Comparison of ENCODE assay signal across 33 cellular contexts in genomic region chr3:86254480-86254879, GRCh38.
"Had no signal": no experiment of that assay in that cellular context is flagged by ENCODE, and none has a peak within 500 bp of the region (broad histone marks: within the 10 kb centered on the region; RNA-seq: fewer than 3 reads in every experiment).

No MANE protein-coding gene starts in this region.

- H3K27ac ChIP-seq: adrenal gland, body of pancreas, brain microvascular endothelial cell, breast epithelium, VCaP had no signal

- H3K27me3 ChIP-seq: adrenal gland, body of pancreas, brain microvascular endothelial cell, breast epithelium had no signal

- H3K9me3 ChIP-seq: adrenal gland, body of pancreas, breast epithelium had no signal

- H3K27me3 Mint-ChIP-seq: activated B cell treated with CpG ODN at 0.5 μM for 24 hours; activated CD4-positive, alpha-beta memory T cell treated with anti-CD3 and anti-CD28 coated beads for 36 hours; activated CD4-positive, alpha-beta T cell treated with anti-CD3 and anti-CD28 coated beads, Interleukin-2, amount 10 ng/mL, durations not matched to agents 24 days and 14 days; activated CD8-positive, alpha-beta T cell treated with anti-CD3 and anti-CD28 coated beads for 36 hours; activated naive CD8-positive, alpha-beta T cell treated with anti-CD3 and anti-CD28 coated beads for 36 hours had no signal

- H3K4me1 Mint-ChIP-seq: activated B cell treated with CpG ODN at 0.5 μM for 24 hours; activated CD4-positive, alpha-beta T cell treated with anti-CD3 and anti-CD28 coated beads, Interleukin-2, amount 10 ng/mL, durations not matched to agents 24 days and 14 days; activated naive CD8-positive, alpha-beta T cell treated with anti-CD3 and anti-CD28 coated beads for 36 hours had no signal

- H3K4me1 ChIP-seq: adrenal gland, body of pancreas, breast epithelium had no signal

- H3K27ac Mint-ChIP-seq: activated B cell treated with CpG ODN at 0.5 μM for 24 hours; activated CD4-positive, alpha-beta memory T cell treated with anti-CD3 and anti-CD28 coated beads for 36 hours; activated CD4-positive, alpha-beta T cell treated with anti-CD3 and anti-CD28 coated beads, Interleukin-2, amount 10 ng/mL, durations not matched to agents 24 days and 14 days; activated CD8-positive, alpha-beta T cell treated with anti-CD3 and anti-CD28 coated beads for 36 hours; activated naive CD4-positive, alpha-beta T cell treated with anti-CD3 and anti-CD28 coated beads for 36 hours; activated naive CD4-positive, alpha-beta T cell treated with anti-CD3 and anti-CD28 coated beads, Interleukin-2, amount 50 U/mL, for 72 hours; activated naive CD8-positive, alpha-beta T cell treated with anti-CD3 and anti-CD28 coated beads for 36 hours; activated T-helper 2 cell treated with anti-CD3 and anti-CD28 coated beads, Interferon-gamma antibody, Interleukin-2, Interleukin-4, amounts not matched to agents 10 μg/mL and 5 μg/mL and 100 μg/mL, durations not matched to agents 14 hours and 24 hours and 36 hours; T-helper 1 cell treated with Interleukin-12 subunit alpha and Interleukin-12 subunit beta and Interleukin-4 antibody, amounts not matched to agents 30 μg/mL and 1 μg/mL, for 36 hours; T-helper 2 cell treated with Interferon-gamma antibody and Interleukin-4, amounts not matched to agents 5 μg/mL and 100 μg/mL, for 36 hours had no signal

- H3K36me3 ChIP-seq: adrenal gland, brain microvascular endothelial cell, breast epithelium had no signal

- H3K36me3 Mint-ChIP-seq: activated CD4-positive, alpha-beta memory T cell treated with anti-CD3 and anti-CD28 coated beads for 36 hours; activated naive CD4-positive, alpha-beta T cell treated with anti-CD3 and anti-CD28 coated beads, Interleukin-2, amount 50 U/mL, for 72 hours; activated naive CD8-positive, alpha-beta T cell treated with anti-CD3 and anti-CD28 coated beads for 36 hours had no signal

- ATAC-seq: activated CD8-positive, alpha-beta T cell treated with anti-CD3 and anti-CD28 coated beads for 36 hours; activated naive CD4-positive, alpha-beta T cell treated with anti-CD3 and anti-CD28 coated beads, Interleukin-2, amount 50 U/mL, for 72 hours; activated T-cell treated with anti-CD3 and anti-CD28 coated beads, Interleukin-2, amount 50 U/mL, for 4 hours; body of pancreas had no signal

- DNase-seq: activated B cell treated with CpG ODN at 0.5 μM for 24 hours; activated CD4-positive, alpha-beta memory T cell treated with anti-CD3 and anti-CD28 coated beads for 36 hours; activated CD4-positive, alpha-beta T cell treated with anti-CD3 and anti-CD28 coated beads for 4 hours; activated CD4-positive, alpha-beta T cell treated with anti-CD3 and anti-CD28 coated beads, Interleukin-2, amount 10 ng/mL, durations not matched to agents 24 days and 14 days; activated CD4-positive, alpha-beta T cell treated with anti-CD3 and anti-CD28 coated beads, Interleukin-2, amount 50 U/mL, for 1 hour; activated CD4-positive, alpha-beta T cell treated with anti-CD3 and anti-CD28 coated beads, Interleukin-2, amount 50 U/mL, for 4 hours; activated CD4-positive, CD25-positive, alpha-beta regulatory T cell treated with anti-CD3 and anti-CD28 coated beads, Interleukin-2, amount 50 U/mL, for 72 hours; activated CD8-positive, alpha-beta memory T cell treated with anti-CD3 and anti-CD28 coated beads, Interleukin-2, amount 50 U/mL, for 4 hours; activated CD8-positive, alpha-beta T cell treated with anti-CD3 and anti-CD28 coated beads for 36 hours; activated effector memory CD4-positive, alpha-beta T cell treated with Interleukin-2 at 50 U/mL for 16 hours; activated gamma-delta T cell; activated naive CD4-positive, alpha-beta T cell; activated naive CD4-positive, alpha-beta T cell treated with anti-CD3 and anti-CD28 coated beads for 36 hours; activated naive CD4-positive, alpha-beta T cell treated with anti-CD3 and anti-CD28 coated beads, Interleukin-2, amount 50 U/mL, for 16 hours; activated naive CD8-positive, alpha-beta T cell treated with anti-CD3 and anti-CD28 coated beads for 36 hours; activated T-cell treated with anti-CD3 and anti-CD28 coated beads for 4 hours; activated T-cell treated with anti-CD3 and anti-CD28 coated beads, Interleukin-2, amount 50 U/mL, for 1 hour; activated T-cell treated with anti-CD3 and anti-CD28 coated beads, Interleukin-2, amount 50 U/mL, for 4 hours; adrenal gland; amniotic stem cell; body of pancreas; brain microvascular endothelial cell; central memory CD4-positive, alpha-beta T cell; SW 1271; T-helper 1 cell; T-helper 2 cell; T-helper 9 cell had no signal

- H3K4me3 Mint-ChIP-seq: activated B cell treated with CpG ODN at 0.5 μM for 24 hours; activated CD4-positive, alpha-beta memory T cell treated with anti-CD3 and anti-CD28 coated beads for 36 hours; activated CD4-positive, alpha-beta T cell treated with anti-CD3 and anti-CD28 coated beads, Interleukin-2, amount 10 ng/mL, durations not matched to agents 24 days and 14 days; activated CD8-positive, alpha-beta T cell treated with anti-CD3 and anti-CD28 coated beads for 36 hours; activated naive CD4-positive, alpha-beta T cell treated with anti-CD3 and anti-CD28 coated beads for 36 hours; activated naive CD8-positive, alpha-beta T cell treated with anti-CD3 and anti-CD28 coated beads for 36 hours; activated T-cell treated with anti-CD3 and anti-CD28 coated beads, Interleukin-2, amount 50 U/mL, for 4 hours; T-helper 1 cell treated with Interleukin-12 subunit alpha and Interleukin-12 subunit beta and Interleukin-4 antibody, amounts not matched to agents 30 μg/mL and 1 μg/mL, for 36 hours; T-helper 2 cell treated with Interferon-gamma antibody and Interleukin-4, amounts not matched to agents 5 μg/mL and 100 μg/mL, for 36 hours had no signal

- H3K4me3 ChIP-seq: adrenal gland, body of pancreas, breast epithelium had no signal
